In the genomic region with DNA sequence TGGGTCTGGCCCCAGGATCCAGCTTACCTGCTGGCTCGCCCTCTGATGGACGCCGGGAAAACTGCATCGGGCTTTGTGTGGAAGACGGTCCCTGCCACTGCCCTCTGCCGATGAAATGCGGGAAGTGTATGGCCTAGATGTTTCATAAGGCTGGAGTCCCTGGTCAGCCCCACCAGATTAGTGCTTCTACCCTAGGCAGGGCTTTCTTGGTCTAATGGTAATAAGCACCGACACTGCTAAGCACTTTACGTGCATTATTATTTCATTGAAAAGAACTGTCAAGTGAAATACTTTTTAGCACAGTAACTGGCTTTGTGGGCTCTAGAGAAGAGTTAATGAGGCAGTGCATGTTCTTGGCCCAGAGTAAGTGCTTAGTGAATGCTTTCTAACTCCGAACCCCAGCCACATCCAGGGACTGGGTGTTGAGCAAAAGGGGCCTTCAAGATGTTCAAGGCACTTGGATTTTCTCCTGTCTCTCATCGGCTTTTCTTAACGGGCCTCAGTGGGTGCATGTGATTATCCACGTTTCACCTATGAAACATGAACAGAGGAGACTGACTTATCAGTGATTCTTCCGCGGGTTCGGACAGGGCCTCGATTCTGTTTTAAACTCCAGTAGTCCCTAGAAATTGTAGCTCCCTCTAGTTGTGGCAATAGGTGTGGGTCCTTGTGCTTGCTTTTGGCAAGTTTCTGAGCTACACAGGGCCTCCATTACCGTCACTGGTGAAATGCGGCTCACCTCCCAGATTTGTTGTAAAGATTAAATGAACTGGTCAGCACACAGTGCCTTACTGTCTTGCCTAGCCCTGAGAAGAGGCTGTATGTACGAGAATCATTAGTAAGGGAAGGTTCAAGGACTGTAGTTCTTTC, we compare ENCODE assay signal across 8 cellular contexts. TPM values are rescaled to one million over a fixed set of nuclear protein-coding genes. Genes with fewer than 3 reads are reported as not detected.
A peak's percentile ranks its signal among the peaks of the same experiment; 100 is the strongest.
DNase-seq lines count a peak whose midpoint lies in the region; ATAC-seq and TF ChIP-seq lines count a peak whose summit lies in the region.

No MANE protein-coding gene starts in this region.

- no peaks in the 10 kb centered on the region for H3K27me3 ChIP-seq in KMS-11 (ENCODE audit: insufficient read depth, low read depth)
- H3K27me3 ChIP-seq in muscle layer of duodenum (ENCODE audit: low read depth, low read length): no peaks in the 10 kb centered on the region

- peak; percentile 65 for ATAC-seq in GM21390 (IDR thresholded peaks at IDR 0.05; ENCODE audit: unreplicated experiment)

- H3K27ac ChIP-seq in KMS-11: no peak overlapping the region
- H3K27ac ChIP-seq in muscle layer of duodenum (ENCODE audit: low read length): peak overlapping the region; percentile 23

- H2AFZ ChIP-seq in KMS-11 (ENCODE audit: low read depth): no peak overlapping the region

- peaks cover 11% of the 10 kb centered on the region for H3K79me2 ChIP-seq in KMS-11 (ENCODE audit: insufficient read depth, low read depth)

- H3K4me1 ChIP-seq in KMS-11 (ENCODE audit: low read depth, poor library complexity, severe bottlenecking) (peaks cover 37% of the 10 kb centered on the region), muscle layer of duodenum (ENCODE audit: control insufficient read depth in 1 of 2, insufficient read depth in 2 of 2, low read length in 2 of 2) (peaks cover 12 to 19% of the 10 kb centered on the region in 2 donors)

- H3K9ac ChIP-seq in KMS-11: no peak overlapping the region

- no peak overlapping the region for H3K4me2 ChIP-seq in KMS-11

- TF ChIP-seq CTCF in KMS-11 (conservative IDR thresholded peaks at IDR 0.05; ENCODE audit: low read depth, low read length): peak; percentile 96
- peak; percentile 98 for TF ChIP-seq CTCF in epithelial cell of proximal tubule (conservative IDR thresholded peaks at IDR 0.05; ENCODE audit: low read depth, low read length)

- peak; percentile 67 for DNase-seq in COLO829 (ENCODE audit: low spot score)
- DNase-seq in OCI-M2 (lab: John Stamatoyannopoulos, UW; ENCODE audit: unreplicated experiment): peak; percentile 54
- DNase-seq in activated T-cell treated with anti-CD3 and anti-CD28 coated beads for 48 hours (ENCODE audit: low read depth): peak; percentile 84
- DNase-seq in epithelial cell of proximal tubule (ENCODE audit: low read depth): no peak
- DNase-seq in stimulated activated CD8-positive, alpha-beta memory T cell treated with anti-CD3 and anti-CD28 coated beads, Interleukin-7, amount 100 ng/mL, for 24 hours (ENCODE audit: low read depth): peak; percentile 79

- no peaks in the 10 kb centered on the region for H3K9me3 ChIP-seq in muscle layer of duodenum (ENCODE audit: control insufficient read depth in 1 of 2, low read length in 2 of 2)

- no peak overlapping the region for H3K4me3 ChIP-seq in KMS-11 (IDR thresholded peaks at IDR 0.05; ENCODE audit: insufficient read depth, low read depth, low read length)
- H3K4me3 ChIP-seq in epithelial cell of proximal tubule (ENCODE audit: low read depth, low read length): no peak overlapping the region
- H3K4me3 ChIP-seq in muscle layer of duodenum (ENCODE audit: low read depth in 1 of 2, low read length in 2 of 2): no peak overlapping the region

- H3K36me3 ChIP-seq in KMS-11 (ENCODE audit: insufficient read depth) (no peaks in the 10 kb centered on the region; the same call in 1 of the 2 replicates), muscle layer of duodenum (ENCODE audit: control insufficient read depth in 1 of 2, insufficient read depth in 2 of 2, low read length in 2 of 2) (peaks cover 3 to 10% of the 10 kb centered on the region in 2 donors)

- 0 out of 2 replicates have a peak, but pooled peaks cover 9% of the 10 kb centered on the region for H4K20me1 ChIP-seq in KMS-11 (ENCODE audit: insufficient read depth)

RNA-seq across cellular contexts. Expression of gene TRAF4, which starts 6.6 kb away (rescaled TPM):
- total RNA-seq in epithelial cell of proximal tubule: 86.4 and 108 TPM in 2 replicates

RNA-seq across cellular contexts. Expression of gene NEK8, which starts 21.8 kb away (rescaled TPM):
- total RNA-seq in epithelial cell of proximal tubule: 4.3 and 8.4 TPM in 2 replicates

RNA-seq across cellular contexts. Expression of gene TLCD1, which starts 24.4 kb away (rescaled TPM):
- total RNA-seq in epithelial cell of proximal tubule: 14.5 and 14.7 TPM in 2 replicates

RNA-seq across cellular contexts. Expression of gene RPL23A, which starts 30.6 kb away (rescaled TPM):
- 746 and 818 TPM in 2 replicates for total RNA-seq in epithelial cell of proximal tubule

RNA-seq across cellular contexts. Expression of gene RAB34, which starts 32.7 kb away (rescaled TPM):
- 558 and 649 TPM in 2 replicates for total RNA-seq in epithelial cell of proximal tubule
